In the genomic region with DNA sequence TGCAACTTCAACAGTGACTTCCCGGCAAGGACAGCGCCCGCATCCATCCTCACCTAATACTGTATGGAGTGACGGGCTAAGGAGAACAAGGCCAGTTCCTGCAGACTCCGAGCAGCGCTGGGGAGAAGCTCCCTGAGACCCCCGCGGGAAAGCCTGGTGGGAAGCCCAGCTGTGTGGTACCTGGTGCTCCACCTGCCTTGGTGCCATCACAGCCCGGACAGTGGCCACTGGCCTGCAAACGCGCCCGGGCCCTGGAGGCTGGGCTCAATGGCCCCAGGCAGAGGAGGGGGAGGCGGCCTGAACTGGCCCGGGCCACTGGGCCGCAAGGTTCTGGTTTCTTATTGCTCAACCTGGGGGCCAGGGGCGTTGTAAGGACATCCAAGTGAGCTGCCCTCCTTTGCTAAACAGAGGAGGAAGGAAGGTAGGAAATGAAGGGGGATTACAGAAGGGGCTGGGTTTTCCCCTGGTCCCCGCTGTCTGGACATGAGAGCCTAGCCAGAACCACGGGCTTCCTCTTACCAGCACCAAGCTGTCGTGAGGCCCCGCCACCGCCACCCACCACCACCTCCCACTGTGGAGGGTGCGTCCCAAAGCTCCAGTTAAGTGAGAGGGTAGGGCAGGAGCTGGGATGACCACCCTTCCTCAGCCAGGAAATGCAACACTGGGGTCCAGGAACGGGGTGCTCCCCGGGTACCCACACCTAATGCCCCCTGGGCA, we compare ENCODE assay signal across 1 cellular context.
TF ChIP-seq lines count a peak whose summit lies in the region.

No MANE protein-coding gene starts in this region.

TF ChIP-seq in HepG2, 621 proteins besides CTCF, POLR2A, EP300 and RAD21:
- TF ChIP-seq, protein P1, sequence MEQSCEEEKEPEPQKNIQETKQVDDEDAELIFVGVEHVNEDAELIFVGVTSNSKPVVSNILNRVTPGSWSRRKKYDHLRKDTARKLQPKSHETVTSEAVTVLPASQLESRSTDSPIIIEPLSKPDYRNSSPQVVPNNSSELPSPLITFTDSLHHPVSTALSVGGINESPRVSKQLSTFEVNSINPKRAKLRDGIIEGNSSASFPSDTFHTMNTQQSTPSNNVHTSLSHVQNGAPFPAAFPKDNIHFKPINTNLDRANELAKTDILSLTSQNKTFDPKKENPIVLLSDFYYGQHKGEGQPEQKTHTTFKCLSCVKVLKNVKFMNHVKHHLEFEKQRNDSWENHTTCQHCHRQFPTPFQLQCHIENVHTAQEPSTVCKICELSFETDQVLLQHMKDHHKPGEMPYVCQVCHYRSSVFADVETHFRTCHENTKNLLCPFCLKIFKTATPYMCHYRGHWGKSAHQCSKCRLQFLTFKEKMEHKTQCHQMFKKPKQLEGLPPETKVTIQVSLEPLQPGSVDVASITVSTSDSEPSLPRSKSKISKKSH (CRISPR knock-in tag; IDR thresholded peaks at IDR 0.05; ENCODE audit: borderline replicate concordance), result no peak
- no peak for TF ChIP-seq GLI4 (CRISPR knock-in tag; IDR thresholded peaks at IDR 0.05; ENCODE audit: borderline replicate concordance)
- TF ChIP-seq SKI (IDR thresholded peaks at IDR 0.05; ENCODE audit: partially characterized antibody), result no peak
- TF ChIP-seq AGO2 (optimal IDR thresholded peaks at IDR 0.05; ENCODE audit: low read depth, low read length), result peak; percentile 71
- no peak for TF ChIP-seq SAFB2 (CRISPR knock-in tag; IDR thresholded peaks at IDR 0.05; ENCODE audit: borderline replicate concordance, low read depth)
- no peak for TF ChIP-seq KDM2A (CRISPR knock-in tag; IDR thresholded peaks at IDR 0.05; ENCODE audit: borderline replicate concordance, low read depth)
